Comparison of ENCODE assay signal across 22 cellular contexts in genomic region chr9:126697350-126697749, GRCh38.
A peak's percentile ranks its signal among the peaks of the same experiment; 100 is the strongest.
DNase-seq lines count a peak whose midpoint lies in the region; ATAC-seq and TF ChIP-seq lines count a peak whose summit lies in the region.
"Had no signal": no experiment of that assay in that cellular context is flagged by ENCODE, and none has a peak within 500 bp of the region (broad histone marks: within the 10 kb centered on the region; RNA-seq: fewer than 3 reads in every experiment).

No MANE protein-coding gene starts in this region.

- peak overlapping the region; percentile 17 for H4K91ac ChIP-seq in neuronal stem cell (ENCODE audit: low read depth, low read length, poor library complexity)

- no peak overlapping the region for H2BK15ac ChIP-seq in neuronal stem cell (ENCODE audit: low read length)

- H3K27ac Mint-ChIP-seq in chondrocyte (ENCODE audit: unreplicated experiment): no peak overlapping the region
- no peak overlapping the region for H3K27ac Mint-ChIP-seq in stimulated activated effector memory CD8-positive, alpha-beta T cell treated with anti-CD3 and anti-CD28 coated beads, Interleukin-12 subunit alpha, Interleukin-12 subunit beta, amount 100 ng/mL, for 72 hours
- H3K27ac Mint-ChIP-seq: CD4-positive, alpha-beta memory T cell; HFFc6 had no signal

- peak overlapping the region; percentile 10 for H2BK120ac ChIP-seq in neuronal stem cell (ENCODE audit: low read depth, low read length)

- H3K36me3 ChIP-seq in left ventricle myocardium inferior (no peaks in the 10 kb centered on the region), neuronal stem cell (replicated peaks in 1 of 2; ENCODE audit: control insufficient read depth in 2 of 2, insufficient read depth in 2 of 2, low read length in 2 of 2) (no peaks in the 10 kb centered on the region)
- H3K36me3 ChIP-seq: BLaER1 had no signal

- no peaks in the 10 kb centered on the region for H3K9me3 Mint-ChIP-seq in chondrocyte (ENCODE audit: low read depth)
- no peaks in the 10 kb centered on the region for H3K9me3 Mint-ChIP-seq in stimulated activated effector memory CD8-positive, alpha-beta T cell treated with anti-CD3 and anti-CD28 coated beads, Interleukin-12 subunit alpha, Interleukin-12 subunit beta, amount 100 ng/mL, for 72 hours
- H3K9me3 Mint-ChIP-seq: CD4-positive, alpha-beta memory T cell; HFFc6 had no signal

- peaks cover 26% of the 10 kb centered on the region for H3K27me3 Mint-ChIP-seq in chondrocyte (ENCODE audit: low read depth)

- no peak overlapping the region for H3K23ac ChIP-seq in neuronal stem cell (ENCODE audit: low read depth, low read length, poor library complexity)

- H3K4me2 ChIP-seq in neuronal stem cell (ENCODE audit: insufficient read depth, low read length, poor library complexity, severe bottlenecking): no peak overlapping the region
- H3K4me2 ChIP-seq: BLaER1 had no signal

- peak overlapping the region; percentile 4 for H2AK5ac ChIP-seq in neuronal stem cell (ENCODE audit: low read depth, low read length)

- ATAC-seq in left cardiac atrium: no peak
- ATAC-seq in stimulated activated effector memory CD8-positive, alpha-beta T cell treated with anti-CD3 and anti-CD28 coated beads, Interleukin-12 subunit alpha, Interleukin-12 subunit beta, amount 100 ng/mL, for 72 hours: no peak
- ATAC-seq in HG03135 (IDR thresholded peaks at IDR 0.05; ENCODE audit: unreplicated experiment): no peak
- ATAC-seq: GM12878, HepG2, PC-3 had no signal

- WGBS in neuronal stem cell (ENCODE audit: extremely low coverage in 2 of 2, insufficient read length in 2 of 2, insufficient replicate concordance in 1 of 2), 2 donors: no CpG with 5 or more reads among the region's 3 CpGs

- DNase-seq in left cardiac atrium (peak; percentile 10), left ventricle myocardium inferior (no peak), chondrocyte (ENCODE audit: low spot score) (peak; percentile 86), neuronal stem cell (ENCODE audit: low spot score) (no peak), RWPE1 (ENCODE audit: low spot score) (no peak)
- no peak for DNase-seq in stimulated activated effector memory CD8-positive, alpha-beta T cell treated with anti-CD3 and anti-CD28 coated beads, Interleukin-12 subunit alpha, Interleukin-12 subunit beta, amount 100 ng/mL, for 72 hours (ENCODE audit: low spot score in 2 of 2)
- DNase-seq: CD4-positive, alpha-beta memory T cell; EL; GOT3; HFFc6; KBM-7; NCI-H1105; NCI-H1694; NCI-H2107; NCI-H510A; NCI-H774; PC-3; RPMI8226 had no signal

- no peak overlapping the region for H3K4me3 Mint-ChIP-seq in chondrocyte (ENCODE audit: unreplicated experiment)
- H3K4me3 Mint-ChIP-seq in stimulated activated effector memory CD8-positive, alpha-beta T cell treated with anti-CD3 and anti-CD28 coated beads, Interleukin-12 subunit alpha, Interleukin-12 subunit beta, amount 100 ng/mL, for 72 hours: no peak overlapping the region
- H3K4me3 Mint-ChIP-seq: CD4-positive, alpha-beta memory T cell; HFFc6 had no signal

- H3K18ac ChIP-seq in neuronal stem cell (ENCODE audit: low read length): peak overlapping the region; percentile 58

- intact Hi-C loops in left cardiac atrium (cut with DNase I) (no loop called here), left ventricle myocardium inferior (cut with micrococcal nuclease) (no loop called here)

- no peaks in the 10 kb centered on the region for H3K79me1 ChIP-seq in neuronal stem cell (ENCODE audit: low read depth, low read length)

- H3K36me3 Mint-ChIP-seq in chondrocyte (ENCODE audit: low read depth): no peaks in the 10 kb centered on the region
- no peaks in the 10 kb centered on the region for H3K36me3 Mint-ChIP-seq in stimulated activated effector memory CD8-positive, alpha-beta T cell treated with anti-CD3 and anti-CD28 coated beads, Interleukin-12 subunit alpha, Interleukin-12 subunit beta, amount 100 ng/mL, for 72 hours
- H3K36me3 Mint-ChIP-seq: CD4-positive, alpha-beta memory T cell had no signal

- no peak overlapping the region for H3K14ac ChIP-seq in neuronal stem cell (ENCODE audit: low read length)

- H4K8ac ChIP-seq in neuronal stem cell (ENCODE audit: low read depth, low read length): no peak overlapping the region

- H2BK12ac ChIP-seq in neuronal stem cell (ENCODE audit: low read length): no peak overlapping the region

- H3K27me3 ChIP-seq in left ventricle myocardium inferior (ENCODE audit: low read depth): peaks cover 58% of the 10 kb centered on the region
- H3K27me3 ChIP-seq in neuronal stem cell (ENCODE audit: control insufficient read depth in 3 of 3, insufficient read depth in 3 of 3, low read depth in 1 of 3, low read length in 3 of 3): peaks cover 0 to 74% (median 12%) of the 10 kb centered on the region in 3 experiments

- POLR2A ChIA-PET in RWPE1 (lab: Yijun Ruan, JAX; ENCODE audit: low non-redundant PET): no interaction called here

- H3K4me1 Mint-ChIP-seq in chondrocyte (ENCODE audit: low read depth): no peaks in the 10 kb centered on the region
- peaks cover 12% of the 10 kb centered on the region for H3K4me1 Mint-ChIP-seq in stimulated activated effector memory CD8-positive, alpha-beta T cell treated with anti-CD3 and anti-CD28 coated beads, Interleukin-12 subunit alpha, Interleukin-12 subunit beta, amount 100 ng/mL, for 72 hours
- H3K4me1 Mint-ChIP-seq: CD4-positive, alpha-beta memory T cell had no signal

- no peak overlapping the region for H2AFZ ChIP-seq in neuronal stem cell (ENCODE audit: low read length)

- H3K27ac ChIP-seq in left ventricle myocardium inferior (replicated peaks) (no peak overlapping the region), neuronal stem cell (replicated peaks; ENCODE audit: low read length) (no peak overlapping the region), RWPE1 (no peak overlapping the region)
- H3K27ac ChIP-seq: BLaER1 had no signal

- CTCF ChIA-PET in RWPE1 (lab: Yijun Ruan, JAX): interaction anchor here (0.7 to 1.9 kb wide), 3 partner anchors 9 to 1292 kb away, joined by 3 to 7 read pairs (median 3); no protein-coding TSS in a partner anchor

- no peak overlapping the region for H3K4me3 ChIP-seq in left ventricle myocardium inferior
- peak overlapping the region in 1 of 2 donors; percentile 18 for H3K4me3 ChIP-seq in neuronal stem cell (ENCODE audit: low read length in 2 of 2)
- H3K4me3 ChIP-seq: BLaER1, GM12878 had no signal

- H3K4me1 ChIP-seq in left ventricle myocardium inferior (no peaks in the 10 kb centered on the region), neuronal stem cell (ENCODE audit: control insufficient read depth in 2 of 2, insufficient read depth in 1 of 2, low read depth in 1 of 2, low read length in 2 of 2) (peaks cover 0 to 5% of the 10 kb centered on the region in 2 donors)
- H3K4me1 ChIP-seq: BLaER1 had no signal

- H3K9me3 ChIP-seq in left ventricle myocardium inferior (replicated peaks) (no peaks in the 10 kb centered on the region), neuronal stem cell (replicated peaks in 1 of 2; ENCODE audit: control insufficient read depth in 2 of 2, insufficient read depth in 1 of 2, low read depth in 1 of 2, low read length in 2 of 2) (no peaks in the 10 kb centered on the region)
- H3K9me3 ChIP-seq: BLaER1 had no signal

- TF ChIP-seq CTCF in left ventricle myocardium inferior (IDR thresholded peaks at IDR 0.05; ENCODE audit: borderline replicate concordance): no peak
- no peak for TF ChIP-seq CTCF in chondrocyte (IDR thresholded peaks at IDR 0.05)
- no peak for TF ChIP-seq CTCF in RWPE1 (conservative IDR thresholded peaks at IDR 0.05; ENCODE audit: low read depth)

- H3K4ac ChIP-seq in neuronal stem cell (ENCODE audit: low read length): no peak overlapping the region

- no peak overlapping the region for H2BK5ac ChIP-seq in neuronal stem cell (ENCODE audit: low read length)

- H3K9ac ChIP-seq in neuronal stem cell (ENCODE audit: low read depth, low read length, poor library complexity): peak overlapping the region; percentile 16
- H3K9ac ChIP-seq: BLaER1 had no signal

Comparison
In these comparisons a context has a peak if more than half of its experiments do, and no peak if none do; other contexts are left out.
1. DNase-seq: peak in left cardiac atrium (single experiment) and chondrocyte (single experiment); none in left ventricle myocardium inferior (single experiment), neuronal stem cell (single experiment), stimulated activated effector memory CD8-positive, alpha-beta T cell treated with anti-CD3 and anti-CD28 coated beads, Interleukin-12 subunit alpha, Interleukin-12 subunit beta, amount 100 ng/mL, for 72 hours (0 of 2) and RWPE1 (single experiment).